2 cellular contexts compared by ENCODE assay signal in the genomic region with DNA sequence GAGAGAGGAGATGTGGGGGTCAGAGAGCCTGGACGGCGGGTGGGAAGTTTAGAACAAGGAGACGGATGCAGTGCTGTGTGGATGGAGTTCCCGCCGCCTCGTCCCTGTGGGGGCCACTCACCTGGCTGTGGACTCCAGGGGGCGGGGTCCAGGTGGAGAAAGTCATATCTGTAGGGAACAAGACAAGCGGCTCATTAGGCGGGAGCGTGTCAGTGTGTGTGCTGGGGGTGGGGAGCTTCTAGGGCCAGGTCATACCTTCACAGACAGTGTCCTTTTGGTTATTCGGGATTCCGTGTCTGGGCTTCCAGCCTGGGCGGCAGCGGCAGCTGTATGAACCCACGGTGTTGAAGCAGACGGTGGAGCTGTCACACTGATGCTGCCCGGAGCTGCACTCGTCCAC. TPM values are rescaled to one million over a fixed set of nuclear protein-coding genes. Genes with fewer than 3 reads are reported as not detected.
"Had no signal": no experiment of that assay in that cellular context is flagged by ENCODE, and none has a peak within 500 bp of the region (broad histone marks: within the 10 kb centered on the region; RNA-seq: fewer than 3 reads in every experiment).

No MANE protein-coding gene starts in this region.

RNA-seq across cellular contexts. Expression of gene ADGRE2, which starts 13.0 kb away (rescaled TPM):
- total RNA-seq: endothelial cell of umbilical vein, progenitor cell of endocrine pancreas had no signal
- polyA plus RNA-seq: endothelial cell of umbilical vein had no signal
